Comparison of ENCODE assay signal across 8 cellular contexts in the genomic region with DNA sequence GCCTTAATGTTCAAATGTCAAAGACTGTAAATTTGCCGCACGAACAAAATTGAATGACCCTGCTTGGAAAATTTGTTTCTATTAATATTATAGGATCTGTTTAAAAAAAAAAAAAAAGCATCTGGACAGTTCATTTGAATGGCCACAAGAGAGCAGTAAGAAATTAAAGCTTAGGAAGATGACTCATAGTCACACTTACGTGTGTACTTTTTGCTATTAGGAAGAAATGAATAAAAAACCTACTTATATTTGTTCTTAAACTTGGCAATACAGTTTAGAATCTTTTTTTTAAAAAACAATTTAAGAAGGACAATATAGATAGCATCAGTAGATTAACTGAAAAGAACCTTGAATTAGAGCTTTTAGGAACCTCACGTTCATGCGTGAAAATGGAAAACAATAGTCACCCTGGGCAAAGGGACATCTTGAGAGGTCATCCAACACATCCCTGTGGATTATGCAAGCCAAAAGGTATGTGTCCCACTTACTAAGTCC.
DNase-seq lines count a peak whose midpoint lies in the region; ATAC-seq, FAIRE-seq and TF ChIP-seq lines count a peak whose summit lies in the region.

No MANE protein-coding gene starts in this region.

- no peaks in the 10 kb centered on the region for H3K9me1 ChIP-seq in K562 (ENCODE audit: control insufficient read depth, insufficient read depth, low read length)

- H3K4me3 ChIP-seq in Loucy (ENCODE audit: low read length, poor library complexity, severe bottlenecking) (no peak overlapping the region), K562 (no peak overlapping the region)

- H3K9ac ChIP-seq in Loucy (ENCODE audit: low read depth, low read length, poor library complexity, severe bottlenecking) (no peak overlapping the region), K562 (ENCODE audit: insufficient read depth in 1 of 2, low read depth in 2 of 2, low read length in 2 of 2) (no peak overlapping the region)

- no peak overlapping the region for H3K4me2 ChIP-seq in Loucy (ENCODE audit: low read depth, low read length, poor library complexity, severe bottlenecking)
- H3K4me2 ChIP-seq in K562 (ENCODE audit: insufficient read depth, low read length) = no peak overlapping the region

- H3K79me2 ChIP-seq in Loucy (ENCODE audit: insufficient read depth, low read length) = no peaks in the 10 kb centered on the region
- no peaks in the 10 kb centered on the region for H3K79me2 ChIP-seq in K562 (ENCODE audit: control insufficient read depth, insufficient read depth, low read length)

- peak; percentile 81 for ATAC-seq in K562
- peak; percentile 38 for ATAC-seq in left lobe of liver
- no peak for ATAC-seq in HG03095 (IDR thresholded peaks at IDR 0.05; ENCODE audit: unreplicated experiment)
- ATAC-seq in HG02884 (IDR thresholded peaks at IDR 0.05; ENCODE audit: unreplicated experiment) = no peak

- POLR2A ChIA-PET in K562 (lab: Yijun Ruan, JAX) = no interaction called here

- in situ Hi-C loops in K562 (cut with MboI) = no loop called here

- H3K4me3 Mint-ChIP-seq in Calu3 (ENCODE audit: low read depth, unreplicated experiment) = no peak overlapping the region

- no peak overlapping the region for H3K27ac ChIP-seq in K562 (ENCODE audit: extremely low read depth, low read depth, low read length)

- no peaks in the 10 kb centered on the region for H3K36me3 ChIP-seq in Loucy (ENCODE audit: insufficient read depth, low read length)
- H3K36me3 ChIP-seq in K562 (ENCODE audit: control insufficient read depth, insufficient read depth, low read length) = no peaks in the 10 kb centered on the region

- DNase-seq in Calu3 = no peak
- peak in 3 of 4 experiments; percentile 11 to 20 (median 13) for DNase-seq in K562 (ENCODE audit: extremely low read depth in 1 of 4, low spot score in 3 of 4)
- DNase-seq in left lobe of liver (ENCODE audit: low spot score) = no peak
- DNase-seq in GF-D8 (lab: John Stamatoyannopoulos, UW) = no peak
- no peak for DNase-seq in activated CD4-positive, alpha-beta T cell treated with anti-CD3 and anti-CD28 coated beads, Interleukin-2, amount 50 U/mL, for 4 hours

- BruUV-seq in Calu3 (replicated peaks; lab: Mats Ljungman, UMichigan) = no TSS peak
- BruUV-seq in K562 (replicated peaks; lab: Mats Ljungman, UMichigan) = no TSS peak

- H3F3A ChIP-seq in Loucy (ENCODE audit: low read depth) = no peaks in the 10 kb centered on the region

- TF ChIP-seq RAD21 in K562 (CRISPR knock-in tag; conservative IDR thresholded peaks at IDR 0.05 in 1 of 2, IDR thresholded peaks at IDR 0.05 in 1 of 2) = peak; percentile 55 to 56

- peaks cover 12% of the 10 kb centered on the region for H3K4me1 Mint-ChIP-seq in Calu3 (ENCODE audit: low read depth, unreplicated experiment)

- no peaks in the 10 kb centered on the region for H3K9me2 ChIP-seq in Loucy (replicated peaks; ENCODE audit: low read depth, low read length)

- CTCF ChIA-PET in Calu3 (lab: Charles Lee) = interaction anchor here (0.6 to 3.3 kb wide), 9 partner anchors 11 to 728 kb away, joined by 3 to 16 read pairs (median 4); partner anchors contain the start of gene ACTRT3
- CTCF ChIA-PET in K562 (lab: Yijun Ruan, JAX; ENCODE audit: low intra/inter-chr PET ratio) = interaction anchor here (0.7 to 0.8 kb wide), 2 partner anchors 396 to 627 kb away, joined by 3 to 5 read pairs; no protein-coding TSS in a partner anchor

- H3K9me3 Mint-ChIP-seq in Calu3 (ENCODE audit: low read depth, unreplicated experiment) = peaks cover 3% of the 10 kb centered on the region

- H3K27me3 Mint-ChIP-seq in Calu3 (ENCODE audit: unreplicated experiment) = no peaks in the 10 kb centered on the region

- H3K9me3 ChIP-seq in Loucy (ENCODE audit: insufficient read depth, low read depth, low read length) (no peaks in the 10 kb centered on the region), K562 (replicated peaks; ENCODE audit: control insufficient read depth, insufficient read depth, low read depth, low read length) (no peaks in the 10 kb centered on the region)

- H3K36me3 Mint-ChIP-seq in Calu3 (ENCODE audit: insufficient read depth, unreplicated experiment) = no peaks in the 10 kb centered on the region

- peak overlapping the region; percentile 28 for H3K27ac Mint-ChIP-seq in Calu3 (ENCODE audit: unreplicated experiment)

- H2AFZ ChIP-seq in Loucy (ENCODE audit: low read length) (peak overlapping the region; percentile 73), K562 (ENCODE audit: low read depth, low read length) (no peak overlapping the region)

- H4K20me1 ChIP-seq in Loucy (ENCODE audit: insufficient read depth, low read length, poor library complexity, severe bottlenecking) (no peaks in the 10 kb centered on the region), K562 (replicated peaks; ENCODE audit: control insufficient read depth, insufficient read depth, low read length) (no peaks in the 10 kb centered on the region)

- TF ChIP-seq CTCF in Calu3 (IDR thresholded peaks at IDR 0.05; ENCODE audit: unreplicated experiment) (peak; percentile 63), Loucy (conservative IDR thresholded peaks at IDR 0.05; ENCODE audit: low read length) (peak; percentile 78), K562 (IDR thresholded peaks at IDR 0.05 in 2 of 3, conservative IDR thresholded peaks at IDR 0.05 in 1 of 3; ENCODE audit: insufficient read depth in 2 of 3, low read depth in 1 of 3, low read length in 3 of 3) (peak; percentile 18 to 61 (median 22); a peak in 3 of 6 replicates)

- WGBS in K562 (ENCODE audit: insufficient coverage, low coverage, missing lambda C conversion rate) = 2% methylated on average over 5 of the region's 5 CpGs

- no peak for TF ChIP-seq EP300 in K562 (IDR thresholded peaks at IDR 0.05; ENCODE audit: low read length)

- H3K27me3 ChIP-seq in Loucy (ENCODE audit: insufficient read depth, low read length, poor library complexity, severe bottlenecking) (no peaks in the 10 kb centered on the region), K562 (ENCODE audit: control insufficient read depth in 2 of 2, insufficient read depth in 2 of 2, low read length in 2 of 2) (no peaks in the 10 kb centered on the region)

- FAIRE-seq in K562 (lab: Jason Lieb, UNC) = peak; percentile 59

- no peaks in the 10 kb centered on the region for H3K4me1 ChIP-seq in Loucy (ENCODE audit: insufficient read depth, low read length, poor library complexity, severe bottlenecking)
- no peaks in the 10 kb centered on the region for H3K4me1 ChIP-seq in K562 (replicated peaks in 1 of 2; ENCODE audit: control insufficient read depth in 2 of 2, insufficient read depth in 2 of 2, low read length in 2 of 2)

- no peak for TF ChIP-seq POLR2A in K562 (conservative IDR thresholded peaks at IDR 0.05)

- intact Hi-C loops in Calu3 (cut with micrococcal nuclease; ENCODE audit: unreplicated experiment) = loop anchor here (2.0 to 5.0 kb wide), 8 partner anchors 66 to 703 kb away; no protein-coding TSS in a partner anchor
- intact Hi-C loops in K562 (cut with micrococcal nuclease) = loop anchor here (2.0 to 10.0 kb wide), 3 partner anchors 106 to 703 kb away; no protein-coding TSS in a partner anchor

TF ChIP-seq in K562, 482 proteins besides CTCF, POLR2A, EP300 and RAD21 (continues in another document):
- TF ChIP-seq JUND (IDR thresholded peaks at IDR 0.05; ENCODE audit: borderline replicate concordance, low read depth, low read length) (peak; percentile 95), JUND (tag; IDR thresholded peaks at IDR 0.05; ENCODE audit: borderline replicate concordance, low read depth, low read length) (peak; percentile 94), SIN3A (IDR thresholded peaks at IDR 0.05; ENCODE audit: borderline replicate concordance in 2 of 2, control insufficient read depth in 1 of 2, low read depth in 2 of 2, low read length in 2 of 2) (no peak), NELFE (IDR thresholded peaks at IDR 0.05; ENCODE audit: insufficient read depth, insufficient read length) (no peak), L3MBTL2 (IDR thresholded peaks at IDR 0.05) (no peak), ATF3 (IDR thresholded peaks at IDR 0.05) (peak; percentile 93), ATF3 (CRISPR knock-in tag; conservative IDR thresholded peaks at IDR 0.05) (0 out of 2 replicates have a peak, but pooled peaks have one; percentile 51), SMC3 (conservative IDR thresholded peaks at IDR 0.05; ENCODE audit: insufficient read depth, low read depth, low read length) (0 out of 2 replicates have a peak, but pooled peaks have one; percentile 12), KAT2B (IDR thresholded peaks at IDR 0.05; ENCODE audit: low read depth, low read length) (no peak), ZNF384 (IDR thresholded peaks at IDR 0.05; ENCODE audit: low read depth, low read length) (peak; percentile 95), STAG1 (CRISPR knock-in tag; IDR thresholded peaks at IDR 0.05; ENCODE audit: borderline replicate concordance) (no peak)

Comparison
In these comparisons a context has a peak if more than half of its experiments do, and no peak if none do; other contexts are left out.
1. DNase-seq: peak in K562 (3 of 4); none in Calu3 (single experiment), left lobe of liver (single experiment), GF-D8 (single experiment) and activated CD4-positive, alpha-beta T cell treated with anti-CD3 and anti-CD28 coated beads, Interleukin-2, amount 50 U/mL, for 4 hours (0 of 2).
2. CTCF ChIP-seq: peak in every context shown above with its lines; median percentile 78 in Loucy; 63 in Calu3; 22 in K562.
3. ATAC-seq: peak in K562 (single experiment) and left lobe of liver (single experiment); none in HG03095 (single experiment) and HG02884 (single experiment).